ENCODE assay signal across 8 cellular contexts in genomic region chr13:42215578-42216421, GRCh38. TPM values are rescaled to one million over a fixed set of nuclear protein-coding genes. Genes with fewer than 3 reads are reported as not detected.
DNase-seq lines count a peak whose midpoint lies in the region; ATAC-seq and TF ChIP-seq lines count a peak whose summit lies in the region.

No MANE protein-coding gene starts in this region.

- H3K4me2 ChIP-seq in SU-DHL-6 (ENCODE audit: low read depth, low read length, poor library complexity, severe bottlenecking) (no peak overlapping the region), smooth muscle cell (no peak overlapping the region)

- intact Hi-C loops in sigmoid colon (cut with DNase I) = no loop called here

- peak; percentile 37 for TF ChIP-seq CTCF in HL-60 (IDR thresholded peaks at IDR 0.05; ENCODE audit: insufficient read depth, low read length)
- TF ChIP-seq CTCF in SU-DHL-6 (IDR thresholded peaks at IDR 0.05; ENCODE audit: insufficient read depth, low read length, poor library complexity, severe bottlenecking) = peak; percentile 67
- TF ChIP-seq CTCF in fibroblast of pulmonary artery (IDR thresholded peaks at IDR 0.05; ENCODE audit: low read length, missing control alignments) = peak; percentile 71
- peak; percentile 51 for TF ChIP-seq CTCF in smooth muscle cell (IDR thresholded peaks at IDR 0.05; ENCODE audit: borderline replicate concordance, insufficient read depth, poor library complexity, severe bottlenecking)
- TF ChIP-seq CTCF in sigmoid colon (IDR thresholded peaks at IDR 0.05) = peak in 1 of 4 experiments; percentile 17
- TF ChIP-seq CTCF in omental fat pad (IDR thresholded peaks at IDR 0.05) = no peak

- H3K36me3 ChIP-seq in SU-DHL-6 (ENCODE audit: low read length) (no peaks in the 10 kb centered on the region; the same call in 1 of the 2 replicates), smooth muscle cell (ENCODE audit: low read depth) (peaks cover 6% of the 10 kb centered on the region), sigmoid colon (peaks cover 0 to 25% (median 4%) of the 10 kb centered on the region in 4 donors)

- TF ChIP-seq POLR2A in sigmoid colon (IDR thresholded peaks at IDR 0.05) = no peak

- peak overlapping the region; percentile 37 for H2AFZ ChIP-seq in SU-DHL-6 (ENCODE audit: low read depth, low read length, severe bottlenecking)
- H2AFZ ChIP-seq in smooth muscle cell (ENCODE audit: low read depth) = no peak overlapping the region

- ATAC-seq in omental fat pad (ENCODE audit: low FRiP score) = no peak

- H3K27ac ChIP-seq in HL-60 (replicated peaks) (no peak overlapping the region), SU-DHL-6 (ENCODE audit: low read depth, low read length) (no peak overlapping the region), smooth muscle cell (ENCODE audit: low read depth) (no peak overlapping the region), sigmoid colon (peak overlapping the region in 1 of 4 donors; percentile 29)

- H3K4me3 ChIP-seq in HL-60 (replicated peaks; ENCODE audit: insufficient read depth, low read length) (no peak overlapping the region), SU-DHL-6 (ENCODE audit: insufficient read depth, low read length, poor library complexity, severe bottlenecking) (no peak overlapping the region), fibroblast of pulmonary artery (replicated peaks; ENCODE audit: low read depth, low read length) (no peak overlapping the region), smooth muscle cell (no peak overlapping the region), sigmoid colon (no peak overlapping the region)

- H4K20me1 ChIP-seq in SU-DHL-6 (ENCODE audit: low read depth, low read length) = no peaks in the 10 kb centered on the region
- H4K20me1 ChIP-seq in smooth muscle cell (ENCODE audit: low read depth) = no peaks in the 10 kb centered on the region

- no peaks in the 10 kb centered on the region for H3K9me2 ChIP-seq in SU-DHL-6 (replicated peaks; ENCODE audit: insufficient read depth, low read length)

- 57% methylated on average over 6 of the region's 6 CpGs for WGBS in smooth muscle cell (ENCODE audit: low lambda C conversion rate)
- WGBS in sigmoid colon, 2 donors = 75 to 76% methylated on average over 6 of the region's 6 CpGs

- H3K79me2 ChIP-seq in SU-DHL-6 (ENCODE audit: insufficient read depth, low read length) (no peaks in the 10 kb centered on the region), smooth muscle cell (ENCODE audit: low read depth) (no peaks in the 10 kb centered on the region)

- H3K4me1 ChIP-seq in smooth muscle cell (ENCODE audit: low read depth) (no peaks in the 10 kb centered on the region), sigmoid colon (peaks cover 0 to 8% (median 5%) of the 10 kb centered on the region in 4 donors)

- H3K27me3 ChIP-seq in HL-60 (ENCODE audit: insufficient read depth, poor library complexity, severe bottlenecking) (no peaks in the 10 kb centered on the region), SU-DHL-6 (ENCODE audit: low read length) (no peaks in the 10 kb centered on the region), smooth muscle cell (ENCODE audit: low read depth) (no peaks in the 10 kb centered on the region), sigmoid colon (no peaks in the 10 kb centered on the region)

- H3F3A ChIP-seq in SU-DHL-6 (ENCODE audit: insufficient read depth) = no peaks in the 10 kb centered on the region
- no peaks in the 10 kb centered on the region for H3F3A ChIP-seq in smooth muscle cell (ENCODE audit: low read depth)

- H3K9me3 ChIP-seq in SU-DHL-6 (ENCODE audit: insufficient read depth, low read length) (no peaks in the 10 kb centered on the region), smooth muscle cell (replicated peaks; ENCODE audit: low read depth) (no peaks in the 10 kb centered on the region), sigmoid colon (no peaks in the 10 kb centered on the region)

- DNase-seq in DMS 273 (lab: John Stamatoyannopoulos, UW; ENCODE audit: unreplicated experiment) = peak; percentile 40
- DNase-seq in DMS 273 treated with DMSO at 0.1 percent for 48 hours (lab: John Stamatoyannopoulos, UW) = no peak
- peak in 1 of 2 experiments; percentile 46 for DNase-seq in HL-60 (ENCODE audit: low read depth in 1 of 2, low spot score in 1 of 2)
- DNase-seq in fibroblast of pulmonary artery (ENCODE audit: low read depth) = peak; percentile 65
- DNase-seq in smooth muscle cell (lab: John Stamatoyannopoulos, UW; ENCODE audit: unreplicated experiment) = no peak
- DNase-seq in sigmoid colon = no peak
- DNase-seq in omental fat pad (ENCODE audit: low spot score) = no peak

- no peak for TF ChIP-seq EP300 in sigmoid colon (IDR thresholded peaks at IDR 0.05)

- no peak overlapping the region for H3K9ac ChIP-seq in SU-DHL-6 (ENCODE audit: low read length)
- no peak overlapping the region for H3K9ac ChIP-seq in smooth muscle cell (ENCODE audit: low read depth)

RNA-seq across cellular contexts. Expression of gene AKAP11, which starts 56.2 kb away (rescaled TPM):
- total RNA-seq in smooth muscle cell = 27.5 and 28.3 TPM in 2 replicates
- polyA plus RNA-seq in smooth muscle cell = 2.1 and 3.1 TPM in 2 replicates
- 10 to 100 TPM; 38.1 to 51.2 (median 46.7) TPM for total RNA-seq in sigmoid colon
- polyA plus RNA-seq in sigmoid colon = 1 to 10 TPM; 2.5 to 9.7 (median 3.6) TPM
- total RNA-seq in omental fat pad = 10 to 100 TPM; 20.3 to 42.4 (median 28.4) TPM

Comparison
In these comparisons a context has a peak if more than half of its experiments do, and no peak if none do; other contexts are left out.
1. DNase-seq: peak in DMS 273 (single experiment) and fibroblast of pulmonary artery (single experiment); none in DMS 273 treated with DMSO at 0.1 percent for 48 hours (single experiment), smooth muscle cell (single experiment), sigmoid colon (single experiment) and omental fat pad (single experiment).
2. CTCF ChIP-seq: peak in HL-60 (single experiment), SU-DHL-6 (single experiment), fibroblast of pulmonary artery (single experiment) and smooth muscle cell (single experiment); none in omental fat pad (0 of 3).